Comparison of ENCODE assay signal across 8 cellular contexts in the genomic region with DNA sequence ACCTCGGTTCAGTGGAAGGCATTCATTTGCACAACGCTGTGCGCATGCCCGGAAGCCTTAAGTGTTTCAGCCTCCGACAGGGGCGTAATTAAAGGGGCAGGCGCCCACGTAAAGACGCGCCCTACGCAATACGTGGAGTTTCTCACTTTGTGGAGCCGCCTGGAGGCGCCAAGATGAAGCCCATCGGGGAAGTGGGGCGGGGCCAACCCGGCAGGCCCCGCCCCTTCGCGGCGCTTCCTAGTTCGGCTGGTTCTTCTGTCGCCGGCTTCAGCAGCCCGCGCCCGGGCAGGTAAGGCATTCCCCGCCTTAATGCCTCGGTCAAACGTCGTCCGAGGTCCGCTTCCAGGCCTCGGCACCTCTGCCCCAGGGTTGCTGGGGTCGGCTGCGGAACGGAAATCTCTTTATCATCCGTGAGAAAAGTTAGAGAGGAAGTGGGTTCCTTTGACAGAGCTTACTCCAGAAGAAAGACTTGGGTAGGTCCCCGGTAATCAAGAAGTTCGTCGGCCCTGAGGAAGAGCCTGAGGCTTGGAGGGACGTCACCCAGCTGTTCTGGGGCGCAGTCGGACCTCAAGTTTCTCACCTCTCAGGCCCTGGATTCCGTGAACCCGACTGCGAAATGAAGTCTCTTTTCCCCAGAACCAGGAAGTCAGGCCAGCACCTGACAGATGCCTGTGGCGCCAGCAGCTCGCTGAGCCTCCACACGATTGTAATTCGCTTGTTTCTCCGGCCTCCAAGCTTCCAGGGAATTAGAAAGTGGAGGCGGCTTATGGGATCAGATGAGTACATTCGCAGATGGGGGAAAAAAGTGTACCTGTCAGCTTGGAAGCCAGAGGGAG. TPM values are rescaled to one million over a fixed set of nuclear protein-coding genes. Genes with fewer than 3 reads are reported as not detected.
DNase-seq lines count a peak whose midpoint lies in the region; ATAC-seq and TF ChIP-seq lines count a peak whose summit lies in the region.

TSS of gene IRAK4 (plus strand) at position 224 of the 836 bp plus-strand sequence. CDS start 9,161 bp downstream, outside the sequence.
A gene with protein sequence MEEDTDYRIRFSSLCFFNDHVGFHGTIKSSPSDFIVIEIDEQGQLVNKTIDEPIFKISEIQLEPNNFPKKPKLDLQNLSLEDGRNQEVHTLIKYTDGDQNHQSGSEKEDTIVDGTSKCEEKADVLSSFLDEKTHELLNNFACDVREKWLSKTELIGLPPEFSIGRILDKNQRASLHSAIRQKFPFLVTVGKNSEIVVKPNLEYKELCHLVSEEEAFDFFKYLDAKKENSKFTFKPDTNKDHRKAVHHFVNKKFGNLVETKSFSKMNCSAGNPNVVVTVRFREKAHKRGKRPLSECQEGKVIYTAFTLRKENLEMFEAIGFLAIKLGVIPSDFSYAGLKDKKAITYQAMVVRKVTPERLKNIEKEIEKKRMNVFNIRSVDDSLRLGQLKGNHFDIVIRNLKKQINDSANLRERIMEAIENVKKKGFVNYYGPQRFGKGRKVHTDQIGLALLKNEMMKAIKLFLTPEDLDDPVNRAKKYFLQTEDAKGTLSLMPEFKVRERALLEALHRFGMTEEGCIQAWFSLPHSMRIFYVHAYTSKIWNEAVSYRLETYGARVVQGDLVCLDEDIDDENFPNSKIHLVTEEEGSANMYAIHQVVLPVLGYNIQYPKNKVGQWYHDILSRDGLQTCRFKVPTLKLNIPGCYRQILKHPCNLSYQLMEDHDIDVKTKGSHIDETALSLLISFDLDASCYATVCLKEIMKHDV (minus strand): TSS at position 63 of the 836 bp plus-strand sequence. CDS start 3,545 bp downstream, outside the sequence.

- H3K27ac ChIP-seq in lung (ENCODE audit: low read depth in 1 of 2, low read length in 1 of 2): peak within 1 kb of the TSS; percentile 87 to 91

- DNase-seq in CMK (ENCODE audit: low read depth): peak; percentile 93
- DNase-seq in HS-27A (ENCODE audit: low read depth): peak; percentile 89
- peak; percentile 89 for DNase-seq in NK-92 treated with Interleukin-12 subunit alpha and Interleukin-12 subunit beta, amount 100 ng/mL, for 24 hours (lab: John Stamatoyannopoulos, UW)
- peak; percentile 95 for DNase-seq in activated CD8-positive, alpha-beta memory T cell treated with anti-CD3 and anti-CD28 coated beads for 24 hours
- DNase-seq in effector CD4-positive, alpha-beta T cell: peak; percentile 93
- DNase-seq in lung (ENCODE audit: low spot score): peak; percentile 95
- DNase-seq in stimulated activated CD4-positive, alpha-beta T cell treated with anti-CD3 and anti-CD28 coated beads, TNF-alpha, amount 100 ng/mL, for 48 hours (ENCODE audit: low read depth in 3 of 3): peak; percentile 84 to 92 (median 86)

- peak within 1 kb of the TSS; percentile 75 for H3K4me3 ChIP-seq in lung

- H3K27me3 ChIP-seq in lung (ENCODE audit: control insufficient read depth, insufficient read depth): no peaks in the 10 kb centered on the region

- WGBS in lung, 2 donors: 0 to 1% methylated on average over 54 of the region's 54 CpGs

- ATAC-seq in GM19467 (IDR thresholded peaks at IDR 0.05; ENCODE audit: unreplicated experiment): peak; percentile 98
- peak; percentile 98 for ATAC-seq in lung (ENCODE audit: insufficient read depth, low FRiP score)

- peaks cover 2 to 16% of the 10 kb centered on the region in 2 donors for H3K4me1 ChIP-seq in lung (ENCODE audit: control insufficient read depth in 2 of 2, insufficient read depth in 2 of 2, low read length in 2 of 2)

- no peaks in the 10 kb centered on the region for H3K9me3 ChIP-seq in lung (ENCODE audit: control insufficient read depth in 2 of 2, insufficient read depth in 1 of 2, low read length in 1 of 2)

- TF ChIP-seq CTCF in lung (IDR thresholded peaks at IDR 0.05; ENCODE audit: control extremely low read depth, extremely low read depth): peak; percentile 43

- no peaks in the 10 kb centered on the region for H3K36me3 ChIP-seq in lung (ENCODE audit: control insufficient read depth in 2 of 2, insufficient read depth in 2 of 2, low read length in 2 of 2)

RNA-seq across cellular contexts. Expression of gene IRAK4, which starts in this region (rescaled TPM):
- 10 to 100 TPM; 18.5 to 28.0 TPM for total RNA-seq in lung
- 10 to 100 TPM in 1 of 2 donors, 1 to 10 TPM in 1; 9.4 to 17.1 TPM for polyA plus RNA-seq in lung

RNA-seq across cellular contexts. Expression of the second gene that starts in this region (rescaled TPM):
- total RNA-seq in lung: 10 to 100 TPM; 10.4 to 27.0 TPM
- 1 to 10 TPM; 1.5 to 2.5 TPM for polyA plus RNA-seq in lung

Comparison
In these comparisons a context has a peak if more than half of its experiments do, and no peak if none do; other contexts are left out.
1. Peak in every context shown above with its lines: DNase-seq, ATAC-seq, H3K4me3 ChIP-seq and H3K27ac ChIP-seq.